10 cellular contexts compared by ENCODE assay signal in genomic region chr11:107562647-107563208, GRCh38. TPM values are rescaled to one million over a fixed set of nuclear protein-coding genes. Genes with fewer than 3 reads are reported as not detected.
A peak's percentile ranks its signal among the peaks of the same experiment; 100 is the strongest.
DNase-seq lines count a peak whose midpoint lies in the region; ATAC-seq and TF ChIP-seq lines count a peak whose summit lies in the region.
"Had no signal": no experiment of that assay in that cellular context is flagged by ENCODE, and none has a peak within 500 bp of the region (broad histone marks: within the 10 kb centered on the region; RNA-seq: fewer than 3 reads in every experiment).

No MANE protein-coding gene starts in this region.

- H3K4me1 Mint-ChIP-seq in activated naive CD4-positive, alpha-beta T cell treated with anti-CD3 and anti-CD28 coated beads for 36 hours (ENCODE audit: low read depth): peaks cover 57% of the 10 kb centered on the region
- peaks cover 43% of the 10 kb centered on the region for H3K4me1 Mint-ChIP-seq in activated naive CD4-positive, alpha-beta T cell treated with anti-CD3 and anti-CD28 coated beads, Interleukin-2, amount 10 ng/mL, durations not matched to agents 7 days and 5 days
- H3K4me1 Mint-ChIP-seq in stimulated activated naive CD8-positive, alpha-beta T cell treated with anti-CD3 and anti-CD28 coated beads, Interleukin-15, amount 100 ng/mL, for 72 hours: peaks cover 63% of the 10 kb centered on the region

- H3K4me1 ChIP-seq in SJSA1 (replicated peaks) (peaks cover 31% of the 10 kb centered on the region), esophagus squamous epithelium (peaks cover 19 to 48% (median 25%) of the 10 kb centered on the region in 3 donors)

- TF ChIP-seq POLR2A in esophagus squamous epithelium (IDR thresholded peaks at IDR 0.05): no peak

- H3K36me3 Mint-ChIP-seq in activated naive CD4-positive, alpha-beta T cell treated with anti-CD3 and anti-CD28 coated beads for 36 hours (ENCODE audit: low read depth): peaks cover 14% of the 10 kb centered on the region
- H3K36me3 Mint-ChIP-seq in activated naive CD4-positive, alpha-beta T cell treated with anti-CD3 and anti-CD28 coated beads, Interleukin-2, amount 10 ng/mL, durations not matched to agents 7 days and 5 days: peaks cover 11% of the 10 kb centered on the region

- no peaks in the 10 kb centered on the region for H3K36me3 ChIP-seq in SJSA1
- peaks cover 0 to 22% (median 0%) of the 10 kb centered on the region in 3 donors for H3K36me3 ChIP-seq in esophagus squamous epithelium

- H3K4me3 ChIP-seq in SJSA1 (no peak overlapping the region), esophagus squamous epithelium (no peak overlapping the region)

- ATAC-seq in stimulated activated naive CD8-positive, alpha-beta T cell treated with anti-CD3 and anti-CD28 coated beads, Interleukin-15, amount 100 ng/mL, for 72 hours: no peak
- ATAC-seq in HG02642 (IDR thresholded peaks at IDR 0.05; ENCODE audit: poor library complexity, unreplicated experiment) (no peak), GM18868 (IDR thresholded peaks at IDR 0.05; ENCODE audit: unreplicated experiment) (no peak)

- H3K27ac ChIP-seq in SJSA1 (peak overlapping the region; percentile 61), esophagus squamous epithelium (peak overlapping the region; percentile 36 to 76 (median 68))

- intact Hi-C loops in activated naive CD4-positive, alpha-beta T cell treated with anti-CD3 and anti-CD28 coated beads for 36 hours (cut with micrococcal nuclease): loop anchor here (1.0 to 10.0 kb wide), 6 partner anchors 13 to 1470 kb away; no protein-coding TSS in a partner anchor
- intact Hi-C loops in esophagus squamous epithelium (cut with DNase I): loop anchor here (10.0 kb wide), 1 partner anchor 122 kb away; no protein-coding TSS in a partner anchor

- CTCF ChIA-PET in activated naive CD4-positive, alpha-beta T cell treated with anti-CD3 and anti-CD28 coated beads for 36 hours (lab: Charles Lee): interaction anchor here (0.6 to 4.5 kb wide), 12 partner anchors 9 to 206 kb away, joined by 3 to 52 read pairs (median 4); no protein-coding TSS in a partner anchor
- CTCF ChIA-PET in activated naive CD4-positive, alpha-beta T cell treated with anti-CD3 and anti-CD28 coated beads, Interleukin-2, amount 10 ng/mL, durations not matched to agents 7 days and 5 days (lab: Charles Lee): interaction anchor here (0.6 to 7.1 kb wide), 12 partner anchors 9 to 208 kb away, joined by 3 to 55 read pairs (median 4); no protein-coding TSS in a partner anchor

- H3K27me3 Mint-ChIP-seq in activated naive CD4-positive, alpha-beta T cell treated with anti-CD3 and anti-CD28 coated beads for 36 hours (ENCODE audit: low read depth): no peaks in the 10 kb centered on the region
- no peaks in the 10 kb centered on the region for H3K27me3 Mint-ChIP-seq in activated naive CD4-positive, alpha-beta T cell treated with anti-CD3 and anti-CD28 coated beads, Interleukin-2, amount 10 ng/mL, durations not matched to agents 7 days and 5 days
- H3K27me3 Mint-ChIP-seq in stimulated activated naive CD8-positive, alpha-beta T cell treated with anti-CD3 and anti-CD28 coated beads, Interleukin-15, amount 100 ng/mL, for 72 hours: no peaks in the 10 kb centered on the region

- no peak for DNase-seq in activated naive CD4-positive, alpha-beta T cell treated with anti-CD3 and anti-CD28 coated beads for 36 hours
- DNase-seq in activated naive CD4-positive, alpha-beta T cell treated with anti-CD3 and anti-CD28 coated beads, Interleukin-2, amount 10 ng/mL, durations not matched to agents 7 days and 5 days: no peak
- DNase-seq in SJSA1 (ENCODE audit: low read depth in 1 of 2, low spot score in 2 of 2): peak in 1 of 2 experiments; percentile 36
- no peak for DNase-seq in esophagus squamous epithelium (lab: John Stamatoyannopoulos, UW)
- no peak for DNase-seq in stimulated activated naive CD8-positive, alpha-beta T cell treated with anti-CD3 and anti-CD28 coated beads, Interleukin-15, amount 100 ng/mL, for 72 hours
- no peak for DNase-seq in NCI-H1694 (lab: John Stamatoyannopoulos, UW)
- DNase-seq: activated effector memory CD4-positive, alpha-beta T cell treated with anti-CD3 and anti-CD28 coated beads, Interleukin-2, amount 50 U/mL, for 16 hours had no signal

- 24 to 30% methylated on average over 4 of the region's 4 CpGs for WGBS in esophagus squamous epithelium, 2 donors

- H3K27ac Mint-ChIP-seq in activated naive CD4-positive, alpha-beta T cell treated with anti-CD3 and anti-CD28 coated beads for 36 hours: peak overlapping the region; percentile 68
- H3K27ac Mint-ChIP-seq in activated naive CD4-positive, alpha-beta T cell treated with anti-CD3 and anti-CD28 coated beads, Interleukin-2, amount 10 ng/mL, durations not matched to agents 7 days and 5 days: no peak overlapping the region
- H3K27ac Mint-ChIP-seq in stimulated activated naive CD8-positive, alpha-beta T cell treated with anti-CD3 and anti-CD28 coated beads, Interleukin-15, amount 100 ng/mL, for 72 hours: peak overlapping the region; percentile 66 to 79
- H3K27ac Mint-ChIP-seq: progenitor cell of endocrine pancreas had no signal

- H3K4me3 Mint-ChIP-seq in activated naive CD4-positive, alpha-beta T cell treated with anti-CD3 and anti-CD28 coated beads for 36 hours: peak overlapping the region; percentile 25
- no peak overlapping the region for H3K4me3 Mint-ChIP-seq in activated naive CD4-positive, alpha-beta T cell treated with anti-CD3 and anti-CD28 coated beads, Interleukin-2, amount 10 ng/mL, durations not matched to agents 7 days and 5 days
- peak overlapping the region; percentile 32 to 62 for H3K4me3 Mint-ChIP-seq in stimulated activated naive CD8-positive, alpha-beta T cell treated with anti-CD3 and anti-CD28 coated beads, Interleukin-15, amount 100 ng/mL, for 72 hours

- no peaks in the 10 kb centered on the region for H3K9me3 ChIP-seq in SJSA1 (replicated peaks)
- H3K9me3 ChIP-seq in esophagus squamous epithelium: no peaks in the 10 kb centered on the region

- H3K27me3 ChIP-seq in SJSA1 (replicated peaks): no peaks in the 10 kb centered on the region
- H3K27me3 ChIP-seq in esophagus squamous epithelium: no peaks in the 10 kb centered on the region

- TF ChIP-seq CTCF in esophagus squamous epithelium (IDR thresholded peaks at IDR 0.05): no peak

- H3K9me3 Mint-ChIP-seq in activated naive CD4-positive, alpha-beta T cell treated with anti-CD3 and anti-CD28 coated beads for 36 hours: no peaks in the 10 kb centered on the region
- H3K9me3 Mint-ChIP-seq in activated naive CD4-positive, alpha-beta T cell treated with anti-CD3 and anti-CD28 coated beads, Interleukin-2, amount 10 ng/mL, durations not matched to agents 7 days and 5 days: no peaks in the 10 kb centered on the region
- H3K9me3 Mint-ChIP-seq in stimulated activated naive CD8-positive, alpha-beta T cell treated with anti-CD3 and anti-CD28 coated beads, Interleukin-15, amount 100 ng/mL, for 72 hours: no peaks in the 10 kb centered on the region

RNA-seq across cellular contexts. Expression of gene ALKBH8, which starts 2.8 kb away (rescaled TPM):
- 10 to 100 TPM; 10.1 to 12.2 TPM for total RNA-seq in activated naive CD4-positive, alpha-beta T cell treated with anti-CD3 and anti-CD28 coated beads for 36 hours
- total RNA-seq in SJSA1 (2014; rRNA removed; shearing (Covaris generic)): 3.8 and 6.2 TPM in 2 replicates
- 1 to 10 TPM; 2.3 to 9.3 (median 6.9) TPM for total RNA-seq in esophagus squamous epithelium

RNA-seq across cellular contexts. Expression of gene ELMOD1, which starts 28.2 kb away (rescaled TPM):
- not detected for total RNA-seq in activated naive CD4-positive, alpha-beta T cell treated with anti-CD3 and anti-CD28 coated beads for 36 hours
- total RNA-seq in SJSA1 (2014; rRNA removed; shearing (Covaris generic)): 0.03 TPM in 1 of 2 replicates, not detected in the other
- total RNA-seq in esophagus squamous epithelium: not detected
